In the genomic region with DNA sequence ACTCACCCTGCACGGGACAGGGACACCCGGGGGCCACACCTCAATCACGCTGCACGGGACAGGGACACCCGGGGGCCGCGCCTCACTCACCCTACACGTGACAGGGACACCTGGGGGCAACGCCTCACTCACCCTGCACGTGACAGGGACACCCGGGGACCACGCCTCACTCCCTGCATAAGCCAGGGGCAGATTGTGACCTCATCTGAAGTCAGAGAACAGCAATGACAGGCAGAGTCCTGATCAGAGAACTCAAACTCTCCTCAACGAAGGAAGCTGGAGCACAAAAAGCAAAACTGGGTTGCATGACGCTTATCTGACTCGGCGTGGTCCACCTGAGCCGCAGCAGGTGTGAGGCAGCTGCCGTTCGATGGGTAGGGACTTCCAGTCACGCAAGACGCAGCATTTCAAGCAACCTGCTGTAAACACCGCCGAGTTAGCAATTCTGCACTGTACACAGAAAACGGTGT, we compare ENCODE assay signal across 16 cellular contexts. TPM values are rescaled to one million over a fixed set of nuclear protein-coding genes. Genes with fewer than 3 reads are reported as not detected.
DNase-seq lines count a peak whose midpoint lies in the region; ATAC-seq and TF ChIP-seq lines count a peak whose summit lies in the region.
"Had no signal": no experiment of that assay in that cellular context is flagged by ENCODE, and none has a peak within 500 bp of the region (broad histone marks: within the 10 kb centered on the region; RNA-seq: fewer than 3 reads in every experiment).

No MANE protein-coding gene starts in this region.

- POLR2A ChIA-PET in Caco-2 (lab: Charles Lee) = no interaction called here

- intact Hi-C loops in transverse colon (cut with DNase I; ENCODE audit: low total_unique reads) (no loop called here), Caco-2 (cut with micrococcal nuclease; ENCODE audit: unreplicated experiment) (no loop called here)

- H3K36me3 ChIP-seq in transverse colon (no peaks in the 10 kb centered on the region), Caco-2 (ENCODE audit: control insufficient read depth, insufficient read depth, low read length) (no peaks in the 10 kb centered on the region)

- H3K27ac ChIP-seq in transverse colon = peak overlapping the region; percentile 44 to 70 (median 48)
- H3K27ac ChIP-seq: GM23248 had no signal

- DNase-seq in activated T-cell treated with anti-CD3 and anti-CD28 coated beads, Interleukin-2, amount 50 U/mL, for 24 hours = peak; percentile 20
- DNase-seq in activated T-cell treated with anti-CD3 and anti-CD28 coated beads, Interleukin-2, amount 50 U/mL, for 4 hours = no peak
- DNase-seq in NCI-H2107 treated with DMSO at 0.1 percent for 48 hours (lab: John Stamatoyannopoulos, UW; ENCODE audit: unreplicated experiment) (peak; percentile 67), chondrocyte (ENCODE audit: low spot score) (peak; percentile 77), transverse colon (peak; percentile 57), Caco-2 (no peak)
- DNase-seq in stimulated activated CD4-positive, alpha-beta T cell treated with anti-CD3 and anti-CD28 coated beads, Interleukin-4, amount 100 ng/mL, for 1 hour = no peak
- DNase-seq: activated CD4-positive, alpha-beta T cell treated with anti-CD3 and anti-CD28 coated beads, Interleukin-2, amount 50 U/mL, for 4 hours; activated gamma-delta T cell treated with Interleukin-2 at 50 U/mL for 16 hours; GM23248; midbrain; NCI-H526 treated with DMSO at 0.1 percent for 48 hours; occipital lobe had no signal

- H3K4me3 ChIP-seq in transverse colon (no peak overlapping the region), Caco-2 (ENCODE audit: low read depth, low read length) (no peak overlapping the region)
- H3K4me3 ChIP-seq: GM23248 had no signal

- H3K27me3 ChIP-seq in transverse colon (peaks cover 40% of the 10 kb centered on the region), Caco-2 (replicated peaks; ENCODE audit: control insufficient read depth, insufficient read depth, low read length) (no peaks in the 10 kb centered on the region)

- peaks cover 26% of the 10 kb centered on the region for H3K36me3 Mint-ChIP-seq in activated T-cell treated with anti-CD3 and anti-CD28 coated beads, Interleukin-2, amount 50 U/mL, for 24 hours (ENCODE audit: low read depth)
- no peaks in the 10 kb centered on the region for H3K36me3 Mint-ChIP-seq in activated T-cell treated with anti-CD3 and anti-CD28 coated beads, Interleukin-2, amount 50 U/mL, for 4 hours (ENCODE audit: insufficient read depth)
- H3K36me3 Mint-ChIP-seq in chondrocyte (ENCODE audit: low read depth) (peaks cover 5% of the 10 kb centered on the region), Caco-2 (ENCODE audit: insufficient read depth, unreplicated experiment) (no peaks in the 10 kb centered on the region)

- no peak for TF ChIP-seq CTCF in chondrocyte (IDR thresholded peaks at IDR 0.05)
- no peak for TF ChIP-seq CTCF in transverse colon (IDR thresholded peaks at IDR 0.05)
- TF ChIP-seq CTCF in Caco-2 (IDR thresholded peaks at IDR 0.05; ENCODE audit: insufficient read depth in 1 of 2, low read depth in 1 of 2, low read length in 1 of 2, severe bottlenecking in 1 of 2, unreplicated experiment in 1 of 2) = no peak

- no peak for TF ChIP-seq POLR2A in transverse colon (IDR thresholded peaks at IDR 0.05)

- H3K4me1 Mint-ChIP-seq in activated T-cell treated with anti-CD3 and anti-CD28 coated beads, Interleukin-2, amount 50 U/mL, for 24 hours (ENCODE audit: low read depth) = peaks cover 16% of the 10 kb centered on the region
- H3K4me1 Mint-ChIP-seq in activated T-cell treated with anti-CD3 and anti-CD28 coated beads, Interleukin-2, amount 50 U/mL, for 4 hours (ENCODE audit: low read depth) = peaks cover 9% of the 10 kb centered on the region
- H3K4me1 Mint-ChIP-seq in chondrocyte (ENCODE audit: low read depth) = no peaks in the 10 kb centered on the region
- no peaks in the 10 kb centered on the region for H3K4me1 Mint-ChIP-seq in Caco-2 (ENCODE audit: low read depth, unreplicated experiment)

- no peak for ATAC-seq in activated T-cell treated with anti-CD3 and anti-CD28 coated beads, Interleukin-2, amount 50 U/mL, for 4 hours
- no peak for ATAC-seq in HG03095 (IDR thresholded peaks at IDR 0.05; ENCODE audit: unreplicated experiment)
- ATAC-seq: Right ventricle myocardium inferior; stimulated activated memory B cell treated with anti-CD40 and anti-IgM and Interleukin-4, amounts not matched to agents 10 μg/mL and 1 μg/mL and 100 μg/mL, for 72 hours had no signal

- 34 to 49% methylated on average over 3 to 24 of the region's 24 CpGs for WGBS in transverse colon (ENCODE audit: low coverage in 1 of 2), 2 donors

- CTCF ChIA-PET in Caco-2 (lab: Charles Lee) = no interaction called here

- H3K27me3 Mint-ChIP-seq in activated T-cell treated with anti-CD3 and anti-CD28 coated beads, Interleukin-2, amount 50 U/mL, for 24 hours = peaks cover 2% of the 10 kb centered on the region
- H3K27me3 Mint-ChIP-seq in activated T-cell treated with anti-CD3 and anti-CD28 coated beads, Interleukin-2, amount 50 U/mL, for 4 hours (ENCODE audit: low read depth) = peaks cover 7% of the 10 kb centered on the region
- peaks cover 35% of the 10 kb centered on the region for H3K27me3 Mint-ChIP-seq in chondrocyte (ENCODE audit: low read depth)
- H3K27me3 Mint-ChIP-seq in Caco-2 (ENCODE audit: insufficient read depth, unreplicated experiment) = no peaks in the 10 kb centered on the region

- no TSS peak for BruUV-seq in Caco-2 (replicated peaks; lab: Mats Ljungman, UMichigan)

- H3K4me1 ChIP-seq in transverse colon (peaks cover 0 to 16% (median 9%) of the 10 kb centered on the region in 4 donors), Caco-2 (peaks cover 6% of the 10 kb centered on the region)

- no peaks in the 10 kb centered on the region for H3K9me3 Mint-ChIP-seq in activated T-cell treated with anti-CD3 and anti-CD28 coated beads, Interleukin-2, amount 50 U/mL, for 24 hours
- peaks cover 3% of the 10 kb centered on the region for H3K9me3 Mint-ChIP-seq in activated T-cell treated with anti-CD3 and anti-CD28 coated beads, Interleukin-2, amount 50 U/mL, for 4 hours
- peaks cover 14% of the 10 kb centered on the region for H3K9me3 Mint-ChIP-seq in chondrocyte (ENCODE audit: low read depth)
- peaks cover 11% of the 10 kb centered on the region for H3K9me3 Mint-ChIP-seq in Caco-2 (ENCODE audit: unreplicated experiment)

- H3K4me3 Mint-ChIP-seq in activated T-cell treated with anti-CD3 and anti-CD28 coated beads, Interleukin-2, amount 50 U/mL, for 24 hours = no peak overlapping the region
- H3K4me3 Mint-ChIP-seq in activated T-cell treated with anti-CD3 and anti-CD28 coated beads, Interleukin-2, amount 50 U/mL, for 4 hours = no peak overlapping the region
- H3K4me3 Mint-ChIP-seq in chondrocyte (ENCODE audit: unreplicated experiment) = no peak overlapping the region
- no peak overlapping the region for H3K4me3 Mint-ChIP-seq in Caco-2 (ENCODE audit: unreplicated experiment)
- H3K4me3 Mint-ChIP-seq: stimulated activated memory B cell treated with anti-CD40 and anti-IgM and Interleukin-4, amounts not matched to agents 10 μg/mL and 1 μg/mL and 100 μg/mL, for 72 hours had no signal

- in situ Hi-C loops in transverse colon (cut with MboI; ENCODE audit: low pct_ligation_motif_present in 1 of 4, low pct_unique_long_range_greater_than_20kb in 1 of 4, low sequenced_read_pairs in 3 of 4) = no loop called here

- no peak for TF ChIP-seq EP300 in transverse colon (IDR thresholded peaks at IDR 0.05; ENCODE audit: low read depth)

- no peak overlapping the region for H3K27ac Mint-ChIP-seq in activated T-cell treated with anti-CD3 and anti-CD28 coated beads, Interleukin-2, amount 50 U/mL, for 24 hours
- H3K27ac Mint-ChIP-seq in chondrocyte (ENCODE audit: unreplicated experiment) (no peak overlapping the region), Caco-2 (ENCODE audit: unreplicated experiment) (no peak overlapping the region)
- H3K27ac Mint-ChIP-seq: stimulated activated memory B cell treated with anti-CD40 and anti-IgM and Interleukin-4, amounts not matched to agents 10 μg/mL and 1 μg/mL and 100 μg/mL, for 72 hours had no signal

- no peaks in the 10 kb centered on the region for H3K9me3 ChIP-seq in transverse colon
- no peaks in the 10 kb centered on the region for H3K9me3 ChIP-seq in Caco-2

RNA-seq across cellular contexts. Expression of a gene that starts 3.2 kb away (rescaled TPM):
- total RNA-seq in activated T-cell treated with anti-CD3 and anti-CD28 coated beads, Interleukin-2, amount 50 U/mL, for 4 hours = 10 to 100 TPM in 2 of 3 donors, 1 to 10 TPM in 1; 9.5 to 16.7 (median 10.5) TPM
- total RNA-seq in chondrocyte (not detected in 3 replicates), transverse colon (not detected), Caco-2 (2022) (5.1 and 6.1 TPM in 2 replicates)
- total RNA-seq: GM23248, occipital lobe, Right ventricle myocardium inferior had no signal

RNA-seq across cellular contexts. Expression of a gene that starts 53.3 kb away (rescaled TPM):
- total RNA-seq in activated T-cell treated with anti-CD3 and anti-CD28 coated beads, Interleukin-2, amount 50 U/mL, for 4 hours = 100 to 1,000 TPM; 143 to 150 (median 145) TPM
- total RNA-seq in chondrocyte (75.8 to 108 TPM (median 81.6 TPM) in 3 replicates), transverse colon (100 to 1,000 TPM in 2 of 4 donors, 10 to 100 TPM in 2; 78.0 to 143 (median 104) TPM), Caco-2 (2022) (114 and 122 TPM in 2 replicates)

Comparison
In these comparisons a context has a peak if more than half of its experiments do, and no peak if none do; other contexts are left out.
1. DNase-seq: peak in activated T-cell treated with anti-CD3 and anti-CD28 coated beads, Interleukin-2, amount 50 U/mL, for 24 hours (single experiment), NCI-H2107 treated with DMSO at 0.1 percent for 48 hours (single experiment), chondrocyte (single experiment) and transverse colon (single experiment); none in activated T-cell treated with anti-CD3 and anti-CD28 coated beads, Interleukin-2, amount 50 U/mL, for 4 hours (single experiment), stimulated activated CD4-positive, alpha-beta T cell treated with anti-CD3 and anti-CD28 coated beads, Interleukin-4, amount 100 ng/mL, for 1 hour (single experiment) and Caco-2 (0 of 2).